ENCODE assay signal across 20 cellular contexts in genomic region chr1:231107600-231108326, GRCh38. TPM values are rescaled to one million over a fixed set of nuclear protein-coding genes. Genes with fewer than 3 reads are reported as not detected.
"Had no signal": no experiment of that assay in that cellular context is flagged by ENCODE, and none has a peak within 500 bp of the region (broad histone marks: within the 10 kb centered on the region; RNA-seq: fewer than 3 reads in every experiment).

No MANE protein-coding gene starts in this region.

- H3K4me1 Mint-ChIP-seq: activated naive CD4-positive, alpha-beta T cell treated with anti-CD3 and anti-CD28 coated beads, Interleukin-2, amount 10 ng/mL, durations not matched to agents 7 days and 5 days had no signal

- H3K27ac Mint-ChIP-seq: activated naive CD4-positive, alpha-beta T cell treated with anti-CD3 and anti-CD28 coated beads, Interleukin-2, amount 10 ng/mL, durations not matched to agents 7 days and 5 days; activated T-helper 2 cell treated with anti-CD3 and anti-CD28 coated beads, Interferon-gamma antibody, Interleukin-2, Interleukin-4, amounts not matched to agents 10 μg/mL and 5 μg/mL and 100 μg/mL, durations not matched to agents 14 hours and 24 hours and 36 hours; stimulated activated naive CD8-positive, alpha-beta T cell treated with anti-CD3 and anti-CD28 coated beads, Interleukin-15, amount 100 ng/mL, for 72 hours had no signal

- H3K4me3 Mint-ChIP-seq: activated naive CD4-positive, alpha-beta T cell treated with anti-CD3 and anti-CD28 coated beads, Interleukin-2, amount 10 ng/mL, durations not matched to agents 7 days and 5 days; neural crest cell; stimulated activated naive CD8-positive, alpha-beta T cell treated with anti-CD3 and anti-CD28 coated beads, Interleukin-15, amount 100 ng/mL, for 72 hours had no signal

- DNase-seq: activated CD4-positive, CD25-positive, alpha-beta regulatory T cell treated with anti-CD3 and anti-CD28 coated beads, Interleukin-2, amount 50 U/mL, for 72 hours; activated naive CD4-positive, alpha-beta T cell treated with anti-CD3 and anti-CD28 coated beads, Interleukin-2, amount 10 ng/mL, durations not matched to agents 7 days and 5 days; heart right ventricle; left colon; midbrain; ovary; stimulated activated naive CD8-positive, alpha-beta T cell treated with anti-CD3 and anti-CD28 coated beads, Interleukin-15, amount 100 ng/mL, for 72 hours; testis; upper lobe of left lung had no signal

- H3K36me3 ChIP-seq: cardiac muscle cell, gastroesophageal sphincter, heart right ventricle, ovary, upper lobe of left lung had no signal

- FAIRE-seq: colon, endometrium, islet of Langerhans had no signal

- H3K4me3 ChIP-seq: cardiac muscle cell, gastroesophageal sphincter, heart right ventricle, lung, ovary, testis, upper lobe of left lung had no signal

- H3K36me3 Mint-ChIP-seq: activated naive CD4-positive, alpha-beta T cell treated with anti-CD3 and anti-CD28 coated beads, Interleukin-2, amount 10 ng/mL, durations not matched to agents 7 days and 5 days had no signal

- ATAC-seq: gastroesophageal sphincter; left colon; sciatic nerve; stimulated activated naive CD8-positive, alpha-beta T cell treated with anti-CD3 and anti-CD28 coated beads, Interleukin-15, amount 100 ng/mL, for 72 hours had no signal

- H3K27me3 ChIP-seq: cardiac muscle cell, ovary, testis, upper lobe of left lung had no signal

- H3K9me3 Mint-ChIP-seq: activated naive CD4-positive, alpha-beta T cell treated with anti-CD3 and anti-CD28 coated beads, Interleukin-2, amount 10 ng/mL, durations not matched to agents 7 days and 5 days; activated T-helper 2 cell treated with anti-CD3 and anti-CD28 coated beads, Interferon-gamma antibody, Interleukin-2, Interleukin-4, amounts not matched to agents 10 μg/mL and 5 μg/mL and 100 μg/mL, durations not matched to agents 14 hours and 24 hours and 36 hours had no signal

RNA-seq across cellular contexts. Expression of gene TRIM67, which starts 54.1 kb away (rescaled TPM):
- total RNA-seq: activated T-helper 2 cell treated with anti-CD3 and anti-CD28 coated beads, Interferon-gamma antibody, Interleukin-2, Interleukin-4, amounts not matched to agents 10 μg/mL and 5 μg/mL and 100 μg/mL, durations not matched to agents 14 hours and 24 hours and 36 hours; myocyte; pulmonary artery endothelial cell had no signal
